ENCODE assay signal across 17 cellular contexts in genomic region chr9:89474939-89475338, GRCh38. TPM values are rescaled to one million over a fixed set of nuclear protein-coding genes. Genes with fewer than 3 reads are reported as not detected.
DNase-seq lines count a peak whose midpoint lies in the region; ATAC-seq and TF ChIP-seq lines count a peak whose summit lies in the region.
"Had no signal": no experiment of that assay in that cellular context is flagged by ENCODE, and none has a peak within 500 bp of the region (broad histone marks: within the 10 kb centered on the region; RNA-seq: fewer than 3 reads in every experiment).

No MANE protein-coding gene starts in this region.

- no peak overlapping the region for H3K4me3 Mint-ChIP-seq in activated CD4-positive, alpha-beta T cell treated with anti-CD3 and anti-CD28 coated beads, Interleukin-2, amount 10 ng/mL, durations not matched to agents 7 days and 5 days
- peak overlapping the region; percentile 73 for H3K4me3 Mint-ChIP-seq in stimulated activated effector memory CD8-positive, alpha-beta T cell treated with anti-CD3 and anti-CD28 coated beads, Interleukin-12 subunit alpha, Interleukin-12 subunit beta, amount 100 ng/mL, for 72 hours
- H3K4me3 Mint-ChIP-seq: neural progenitor cell had no signal

- peaks cover 92% of the 10 kb centered on the region for H3K36me3 Mint-ChIP-seq in activated CD4-positive, alpha-beta T cell treated with anti-CD3 and anti-CD28 coated beads, Interleukin-2, amount 10 ng/mL, durations not matched to agents 7 days and 5 days (ENCODE audit: low read depth)
- H3K36me3 Mint-ChIP-seq in stimulated activated effector memory CD8-positive, alpha-beta T cell treated with anti-CD3 and anti-CD28 coated beads, Interleukin-12 subunit alpha, Interleukin-12 subunit beta, amount 100 ng/mL, for 72 hours, result peaks cover 92% of the 10 kb centered on the region

- POLR2A ChIA-PET in activated CD4-positive, alpha-beta T cell treated with anti-CD3 and anti-CD28 coated beads, Interleukin-2, amount 10 ng/mL, durations not matched to agents 7 days and 5 days (lab: Charles Lee), result no interaction called here

- H3K4me1 ChIP-seq in Peyer's patch (peaks cover 0 to 22% (median 12%) of the 10 kb centered on the region in 4 donors), duodenal mucosa (ENCODE audit: control insufficient read depth in 1 of 2, insufficient read depth in 2 of 2, low read length in 2 of 2) (peaks cover 20 to 55% of the 10 kb centered on the region in 2 donors)

- H3K9me3 Mint-ChIP-seq in activated CD4-positive, alpha-beta T cell treated with anti-CD3 and anti-CD28 coated beads, Interleukin-2, amount 10 ng/mL, durations not matched to agents 7 days and 5 days, result peaks cover 6% of the 10 kb centered on the region
- H3K9me3 Mint-ChIP-seq in stimulated activated effector memory CD8-positive, alpha-beta T cell treated with anti-CD3 and anti-CD28 coated beads, Interleukin-12 subunit alpha, Interleukin-12 subunit beta, amount 100 ng/mL, for 72 hours, result no peaks in the 10 kb centered on the region
- H3K9me3 Mint-ChIP-seq: neural progenitor cell had no signal

- H3K4me3 ChIP-seq in Peyer's patch (no peak overlapping the region), duodenal mucosa (ENCODE audit: low read depth in 1 of 2, low read length in 2 of 2) (no peak overlapping the region)
- H3K4me3 ChIP-seq: A549, neural progenitor cell had no signal

- no peak overlapping the region for H3K9ac ChIP-seq in duodenal mucosa (ENCODE audit: low read depth in 1 of 2, low read length in 2 of 2)
- H3K9ac ChIP-seq: neural progenitor cell had no signal

- H3K27me3 Mint-ChIP-seq in activated CD4-positive, alpha-beta T cell treated with anti-CD3 and anti-CD28 coated beads, Interleukin-2, amount 10 ng/mL, durations not matched to agents 7 days and 5 days, result no peaks in the 10 kb centered on the region

- TF ChIP-seq POLR2A in Peyer's patch (IDR thresholded peaks at IDR 0.05), result no peak

- H3K4me1 Mint-ChIP-seq in activated CD4-positive, alpha-beta T cell treated with anti-CD3 and anti-CD28 coated beads, Interleukin-2, amount 10 ng/mL, durations not matched to agents 7 days and 5 days, result peaks cover 94% of the 10 kb centered on the region
- peaks cover 97% of the 10 kb centered on the region for H3K4me1 Mint-ChIP-seq in stimulated activated effector memory CD8-positive, alpha-beta T cell treated with anti-CD3 and anti-CD28 coated beads, Interleukin-12 subunit alpha, Interleukin-12 subunit beta, amount 100 ng/mL, for 72 hours

- H3K9me3 ChIP-seq in Peyer's patch, result no peaks in the 10 kb centered on the region
- H3K9me3 ChIP-seq in duodenal mucosa (ENCODE audit: control insufficient read depth in 1 of 2, low read length in 2 of 2), result no peaks in the 10 kb centered on the region
- H3K9me3 ChIP-seq: A549 had no signal

- H3K27ac Mint-ChIP-seq in activated CD4-positive, alpha-beta T cell treated with anti-CD3 and anti-CD28 coated beads, Interleukin-2, amount 10 ng/mL, durations not matched to agents 7 days and 5 days, result peak overlapping the region; percentile 75
- peak overlapping the region; percentile 83 for H3K27ac Mint-ChIP-seq in stimulated activated effector memory CD8-positive, alpha-beta T cell treated with anti-CD3 and anti-CD28 coated beads, Interleukin-12 subunit alpha, Interleukin-12 subunit beta, amount 100 ng/mL, for 72 hours
- H3K27ac Mint-ChIP-seq: neural progenitor cell had no signal

- CTCF ChIA-PET in activated CD4-positive, alpha-beta T cell treated with anti-CD3 and anti-CD28 coated beads, Interleukin-2, amount 10 ng/mL, durations not matched to agents 7 days and 5 days (lab: Charles Lee), result interaction anchor here (1.1 kb wide), 2 partner anchors 18 to 74 kb away, joined by 4 to 6 read pairs; no protein-coding TSS in a partner anchor

- no peak for ATAC-seq in stimulated activated effector memory CD8-positive, alpha-beta T cell treated with anti-CD3 and anti-CD28 coated beads, Interleukin-12 subunit alpha, Interleukin-12 subunit beta, amount 100 ng/mL, for 72 hours
- ATAC-seq in GM19035 (IDR thresholded peaks at IDR 0.05; ENCODE audit: unreplicated experiment) (no peak), GM21529 (IDR thresholded peaks at IDR 0.05; ENCODE audit: unreplicated experiment) (no peak)
- ATAC-seq: A549 had no signal

- DNase-seq in activated CD4-positive, alpha-beta T cell treated with anti-CD3 and anti-CD28 coated beads, Interleukin-2, amount 10 ng/mL, durations not matched to agents 7 days and 5 days, result no peak
- DNase-seq in activated CD4-positive, alpha-beta T cell treated with anti-CD3 and anti-CD28 coated beads for 1 hour, result no peak
- DNase-seq in Peyer's patch (peak in 2 of 3 donors; percentile 21 to 43), amniotic stem cell (lab: John Stamatoyannopoulos, UW) (no peak)
- DNase-seq in stimulated activated effector memory CD8-positive, alpha-beta T cell treated with anti-CD3 and anti-CD28 coated beads, Interleukin-12 subunit alpha, Interleukin-12 subunit beta, amount 100 ng/mL, for 72 hours (ENCODE audit: low spot score in 2 of 2), result no peak
- DNase-seq: activated CD4-positive, alpha-beta T cell treated with anti-CD3 and anti-CD28 coated beads, Interleukin-2, amount 50 U/mL, for 48 hours; central memory CD4-positive, alpha-beta T cell; mammary epithelial cell; NCI-H187; NCI-H524 treated with DMSO at 0.1 percent for 48 hours; stimulated activated CD8-positive, alpha-beta memory T cell treated with anti-CD3 and anti-CD28 coated beads, Interleukin-4, amount 100 ng/mL, for 48 hours; trophoblast cell had no signal

- no peaks in the 10 kb centered on the region for H3K27me3 ChIP-seq in Peyer's patch
- H3K27me3 ChIP-seq in duodenal mucosa (ENCODE audit: control insufficient read depth in 1 of 2, insufficient read depth in 2 of 2, low read length in 2 of 2), result no peaks in the 10 kb centered on the region
- H3K27me3 ChIP-seq: neural progenitor cell had no signal

- no peak for TF ChIP-seq CTCF in Peyer's patch (IDR thresholded peaks at IDR 0.05)

- H3K36me3 ChIP-seq in Peyer's patch, result no peaks in the 10 kb centered on the region
- H3K36me3 ChIP-seq in duodenal mucosa (ENCODE audit: control insufficient read depth in 1 of 2, insufficient read depth in 2 of 2, low read length in 2 of 2), result peaks cover 4 to 6% of the 10 kb centered on the region in 2 donors
- H3K36me3 ChIP-seq: neural progenitor cell had no signal

- H3K27ac ChIP-seq in Peyer's patch (peak overlapping the region; percentile 8 to 63 (median 44)), duodenal mucosa (ENCODE audit: low read depth, low read length) (peak overlapping the region; percentile 17)
- H3K27ac ChIP-seq: A549, neural progenitor cell had no signal

RNA-seq across cellular contexts. Expression of gene SEMA4D, which starts 23.0 kb away (rescaled TPM):
- 100 to 1,000 TPM; 334 to 336 TPM for total RNA-seq in activated CD4-positive, alpha-beta T cell treated with anti-CD3 and anti-CD28 coated beads, Interleukin-2, amount 10 ng/mL, durations not matched to agents 7 days and 5 days
- 100 to 1,000 TPM in 1 of 4 donors, 10 to 100 TPM in 3; 24.3 to 124 (median 30.0) TPM for total RNA-seq in Peyer's patch

Comparison
In these comparisons a context has a peak if more than half of its experiments do, and no peak if none do; other contexts are left out.
1. DNase-seq: peak in Peyer's patch (2 of 3); none in activated CD4-positive, alpha-beta T cell treated with anti-CD3 and anti-CD28 coated beads, Interleukin-2, amount 10 ng/mL, durations not matched to agents 7 days and 5 days (single experiment), activated CD4-positive, alpha-beta T cell treated with anti-CD3 and anti-CD28 coated beads for 1 hour (single experiment), stimulated activated effector memory CD8-positive, alpha-beta T cell treated with anti-CD3 and anti-CD28 coated beads, Interleukin-12 subunit alpha, Interleukin-12 subunit beta, amount 100 ng/mL, for 72 hours (0 of 2) and amniotic stem cell (single experiment).